1 cellular context compared by ENCODE assay signal in the genomic region with DNA sequence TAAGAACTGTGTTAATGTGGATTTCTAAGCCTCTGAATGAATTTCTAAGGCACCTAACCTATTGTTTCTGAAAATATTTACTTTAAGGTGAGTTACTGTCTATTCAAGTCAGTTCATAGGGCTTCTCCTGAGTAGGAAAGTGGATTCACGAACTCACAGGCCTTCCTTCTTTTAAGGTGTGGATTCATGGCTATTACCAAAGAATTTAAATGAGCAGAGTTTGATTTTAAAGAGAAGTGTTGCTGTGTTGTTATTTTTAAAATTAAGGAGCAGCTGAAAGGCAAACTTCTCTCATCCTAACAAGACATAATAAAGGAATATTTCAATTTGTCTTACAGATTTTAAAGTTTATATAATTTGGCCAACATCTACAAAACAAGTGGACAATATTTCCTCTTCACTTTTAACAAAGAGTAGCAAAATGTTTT.
TF ChIP-seq lines count a peak whose summit lies in the region.

No MANE protein-coding gene starts in this region.

TF ChIP-seq in HCT116, 20 proteins besides CTCF, POLR2A, EP300 and RAD21 (continued from another document):
- TF ChIP-seq YY1 (IDR thresholded peaks at IDR 0.05; ENCODE audit: extremely low read depth, insufficient replicate concordance, low read depth, low read length) (no peak), CBX3 (IDR thresholded peaks at IDR 0.05; ENCODE audit: low read depth) (no peak), ELF1 (IDR thresholded peaks at IDR 0.05; ENCODE audit: borderline replicate concordance, low read depth) (no peak)
